In genomic region chr7:95527033-95527775, GRCh38 we compare ENCODE assay signal across 8 cellular contexts. TPM values are rescaled to one million over a fixed set of nuclear protein-coding genes. Genes with fewer than 3 reads are reported as not detected.
DNase-seq lines count a peak whose midpoint lies in the region; ATAC-seq, FAIRE-seq and TF ChIP-seq lines count a peak whose summit lies in the region.

No MANE protein-coding gene starts in this region.

- H3K4me3 ChIP-seq in fibroblast of the aortic adventitia (ENCODE audit: low read depth, low read length) (no peak overlapping the region), neural cell (ENCODE audit: low read length) (no peak overlapping the region)

- H2AFZ ChIP-seq in neural cell (ENCODE audit: low read depth, low read length), result no peak overlapping the region

- no peak for TF ChIP-seq POLR2A in H54 (IDR thresholded peaks at IDR 0.05; ENCODE audit: low read depth, low read length)

- no peak overlapping the region for H3K27ac ChIP-seq in neural cell (ENCODE audit: low read length)

- ATAC-seq in HG03469 (IDR thresholded peaks at IDR 0.05; ENCODE audit: unreplicated experiment) (no peak), HG03108 (IDR thresholded peaks at IDR 0.05; ENCODE audit: unreplicated experiment) (no peak)

- TF ChIP-seq RAD21 in neural cell (conservative IDR thresholded peaks at IDR 0.05), result peak; percentile 70

- H3F3A ChIP-seq in neural cell (ENCODE audit: insufficient read depth, low read length, poor library complexity, severe bottlenecking), result no peaks in the 10 kb centered on the region

- FAIRE-seq in H54 (lab: Jason Lieb, UNC), result no peak

- DNase-seq in ELR (ENCODE audit: low read depth), result peak; percentile 60
- DNase-seq in H54 (ENCODE audit: insufficient read length, low spot score), result peak; percentile 38
- peak; percentile 41 for DNase-seq in NCI-H1048 (lab: John Stamatoyannopoulos, UW)
- peak; percentile 56 for DNase-seq in SKM-1 treated with dmso at 0.1 percent for 144 hours (lab: John Stamatoyannopoulos, UW; ENCODE audit: unreplicated experiment)
- peak; percentile 63 for DNase-seq in fibroblast of the aortic adventitia (ENCODE audit: low read depth)

- no peak overlapping the region for H3K9ac ChIP-seq in neural cell (ENCODE audit: low read length)

- no peak for TF ChIP-seq EP300 in neural cell (conservative IDR thresholded peaks at IDR 0.05; ENCODE audit: poor library complexity, severe bottlenecking)

- no peaks in the 10 kb centered on the region for H3K9me3 ChIP-seq in neural cell (ENCODE audit: low read length)

- no peaks in the 10 kb centered on the region for H3K9me2 ChIP-seq in neural cell (ENCODE audit: insufficient read depth, low read length)

- no peaks in the 10 kb centered on the region for H3K27me3 ChIP-seq in neural cell (ENCODE audit: insufficient read depth, low read depth, low read length)

- no peaks in the 10 kb centered on the region for H3K36me3 ChIP-seq in neural cell (ENCODE audit: insufficient read depth, low read length)

- H4K20me1 ChIP-seq in neural cell (ENCODE audit: insufficient read depth), result no peaks in the 10 kb centered on the region

- no peaks in the 10 kb centered on the region for H3K79me2 ChIP-seq in neural cell (replicated peaks; ENCODE audit: insufficient read depth, low read length)

- H3K4me2 ChIP-seq in neural cell (ENCODE audit: low read length), result no peak overlapping the region

- TF ChIP-seq CTCF in fibroblast of the aortic adventitia (IDR thresholded peaks at IDR 0.05; ENCODE audit: insufficient read depth, low read length) (peak; percentile 91), neural cell (IDR thresholded peaks at IDR 0.05; ENCODE audit: poor library complexity, severe bottlenecking) (peak; percentile 63)

TF ChIP-seq in neural cell, 6 proteins besides CTCF, POLR2A, EP300 and RAD21:
- TF ChIP-seq EZH2 (IDR thresholded peaks at IDR 0.05; ENCODE audit: borderline replicate concordance, insufficient read depth, low read length, poor library complexity, severe bottlenecking) (no peak), SMC3 (conservative IDR thresholded peaks at IDR 0.05; ENCODE audit: poor library complexity) (peak; percentile 76)

RNA-seq across cellular contexts. Expression of gene ASB4, which starts 41.5 kb away (rescaled TPM):
- not detected in 2 replicates for total RNA-seq in fibroblast of the aortic adventitia (ENCODE audit: low replicate concordance)
- polyA plus RNA-seq in neural cell, result 0.11 and 0.56 TPM in 2 replicates
- 0.23 TPM in 1 of 2 replicates, not detected in the other for polyA minus RNA-seq in neural cell
